ENCODE assay signal across 25 cellular contexts in the genomic region with DNA sequence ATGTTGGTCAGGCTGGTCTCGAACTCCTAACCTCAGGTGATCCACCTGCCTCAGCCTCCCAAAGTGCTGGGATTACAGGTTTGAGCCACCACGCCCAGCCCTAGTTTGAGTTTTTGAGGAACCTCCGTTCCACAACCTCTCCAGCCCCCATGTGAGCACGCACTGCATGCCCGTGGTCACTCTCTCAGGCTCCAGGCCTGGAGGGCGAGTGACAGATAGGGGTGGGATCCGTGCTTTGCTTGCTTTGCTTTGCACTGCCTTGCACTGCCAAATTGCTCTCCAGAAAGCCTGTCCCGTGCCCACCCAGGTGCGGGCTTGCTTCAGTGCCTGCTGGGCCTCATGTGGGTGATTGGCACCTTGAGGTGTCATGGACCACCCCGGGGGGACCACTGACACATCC. TPM values are rescaled to one million over a fixed set of nuclear protein-coding genes. Genes with fewer than 3 reads are reported as not detected.
DNase-seq lines count a peak whose midpoint lies in the region; ATAC-seq and TF ChIP-seq lines count a peak whose summit lies in the region.
"Had no signal": no experiment of that assay in that cellular context is flagged by ENCODE, and none has a peak within 500 bp of the region (broad histone marks: within the 10 kb centered on the region; RNA-seq: fewer than 3 reads in every experiment).

No MANE protein-coding gene starts in this region.

- peak overlapping the region; percentile 61 for H2AK9ac ChIP-seq in IMR-90 (replicated peaks; ENCODE audit: low read depth, low read length, poor library complexity)

- no peak overlapping the region for H3K56ac ChIP-seq in IMR-90 (ENCODE audit: extremely low read depth, insufficient read depth, low read length)

- H4K8ac ChIP-seq in IMR-90 (ENCODE audit: low read depth in 2 of 2, low read length in 2 of 2) = no peak overlapping the region; a peak in 1 of 4 replicates

- H2BK120ac ChIP-seq in IMR-90 (ENCODE audit: low read depth, low read length) = peak overlapping the region; percentile 83

- H3K27me3 ChIP-seq in DND-41 (ENCODE audit: insufficient read depth, low read length, poor library complexity) (no peaks in the 10 kb centered on the region), IMR-90 (ENCODE audit: control insufficient read depth, insufficient read depth, low read length) (peaks cover 11% of the 10 kb centered on the region; the same call in 1 of the 2 replicates), endodermal cell (ENCODE audit: control insufficient read depth, insufficient read depth, low read length, poor library complexity, severe bottlenecking) (no peaks in the 10 kb centered on the region), Peyer's patch (no peaks in the 10 kb centered on the region)
- H3K27me3 ChIP-seq: BE2C had no signal

- TF ChIP-seq RAD21 in IMR-90 (IDR thresholded peaks at IDR 0.05; ENCODE audit: low read length) = no peak

- peaks cover 6% of the 10 kb centered on the region for H3K4me1 Mint-ChIP-seq in endodermal cell
- peaks cover 61% of the 10 kb centered on the region for H3K4me1 Mint-ChIP-seq in osteocyte (ENCODE audit: unreplicated experiment)
- H3K4me1 Mint-ChIP-seq: CD14-positive monocyte; CD8-positive, alpha-beta memory T cell had no signal

- H3K36me3 ChIP-seq in DND-41 (ENCODE audit: insufficient read depth, low read length) = no peaks in the 10 kb centered on the region
- no peaks in the 10 kb centered on the region for H3K36me3 ChIP-seq in IMR-90 (ENCODE audit: control insufficient read depth, insufficient read depth, low read length)
- no peaks in the 10 kb centered on the region for H3K36me3 ChIP-seq in endodermal cell (ENCODE audit: control insufficient read depth, insufficient read depth, low read length)
- H3K36me3 ChIP-seq in Peyer's patch = no peaks in the 10 kb centered on the region
- H3K36me3 ChIP-seq: BE2C had no signal

- H3K79me2 ChIP-seq in DND-41 (ENCODE audit: insufficient read depth, low read length) = no peaks in the 10 kb centered on the region

- H3K18ac ChIP-seq in IMR-90 (ENCODE audit: low read depth, low read length) = peak overlapping the region; percentile 4; the same call in 1 of the 2 replicates

- no peaks in the 10 kb centered on the region for H3K9me3 ChIP-seq in DND-41 (ENCODE audit: insufficient read depth, low read length, severe bottlenecking)
- H3K9me3 ChIP-seq in IMR-90 (ENCODE audit: control insufficient read depth, insufficient read depth, low read length) = no peaks in the 10 kb centered on the region
- H3K9me3 ChIP-seq in endodermal cell (ENCODE audit: control insufficient read depth, low read length) = no peaks in the 10 kb centered on the region
- H3K9me3 ChIP-seq in Peyer's patch = no peaks in the 10 kb centered on the region
- H3K9me3 ChIP-seq: BE2C had no signal

- H3K27ac ChIP-seq in DND-41 (ENCODE audit: low read length) = no peak overlapping the region
- H3K27ac ChIP-seq in IMR-90 (ENCODE audit: insufficient read depth, low read length) = no peak overlapping the region
- no peak overlapping the region for H3K27ac ChIP-seq in endodermal cell (ENCODE audit: low read depth, low read length)
- no peak overlapping the region for H3K27ac ChIP-seq in Peyer's patch
- H3K27ac ChIP-seq: 22Rv1, HL-60, RWPE1 had no signal

- H3K9me3 Mint-ChIP-seq in endodermal cell (no peaks in the 10 kb centered on the region), osteocyte (ENCODE audit: unreplicated experiment) (no peaks in the 10 kb centered on the region)
- H3K9me3 Mint-ChIP-seq: CD8-positive, alpha-beta memory T cell had no signal

- TF ChIP-seq POLR2A in IMR-90 (IDR thresholded peaks at IDR 0.05; ENCODE audit: low read depth, low read length) = no peak
- no peak for TF ChIP-seq POLR2A in Peyer's patch (IDR thresholded peaks at IDR 0.05)

- BruUV-seq in IMR-90 (replicated peaks; lab: Mats Ljungman, UMichigan) = no TSS peak

- no peak for TF ChIP-seq CTCF in DND-41 (IDR thresholded peaks at IDR 0.05; ENCODE audit: borderline replicate concordance, extremely low read depth, low read length, poor library complexity, severe bottlenecking)
- no peak for TF ChIP-seq CTCF in IMR-90 (conservative IDR thresholded peaks at IDR 0.05; ENCODE audit: low read depth, low read length)
- TF ChIP-seq CTCF in endodermal cell (conservative IDR thresholded peaks at IDR 0.05) = no peak
- no peak for TF ChIP-seq CTCF in osteocyte (IDR thresholded peaks at IDR 0.05)
- no peak for TF ChIP-seq CTCF in Peyer's patch (IDR thresholded peaks at IDR 0.05)

- WGBS in IMR-90 (ENCODE audit: extremely low coverage in 2 of 2, insufficient read length in 1 of 2), 2 experiments = no CpG with 5 or more reads among the region's 10 CpGs
- WGBS in endodermal cell (ENCODE audit: insufficient coverage in 1 of 2, insufficient read length in 1 of 2), 2 experiments = 91 to 96% methylated on average over 7 to 10 of the region's 10 CpGs

- ATAC-seq in DND-41 (ENCODE audit: insufficient read depth, low read depth) = no peak
- no peak for ATAC-seq in IMR-90 (ENCODE audit: low read depth)

- peak overlapping the region; percentile 86; the same call in 1 of the 2 replicates for H2AK5ac ChIP-seq in IMR-90 (ENCODE audit: low read depth, low read length)

- POLR2A ChIA-PET in IMR-90 (lab: Charles Lee; ENCODE audit: unreplicated experiment) = no interaction called here

- H4K5ac ChIP-seq in IMR-90 (ENCODE audit: low read depth, low read length) = no peak overlapping the region; the same call in 1 of the 2 replicates

- H3K9me1 ChIP-seq in IMR-90 (ENCODE audit: insufficient read depth, low read length) = peaks cover 3% of the 10 kb centered on the region

- no peak overlapping the region for H3K4me3 ChIP-seq in DND-41 (ENCODE audit: low read depth in 1 of 2, low read length in 2 of 2)
- no peak overlapping the region for H3K4me3 ChIP-seq in IMR-90 (ENCODE audit: insufficient read depth, low read depth, low read length)
- H3K4me3 ChIP-seq in endodermal cell (ENCODE audit: low read length) = no peak overlapping the region
- H3K4me3 ChIP-seq in Peyer's patch = no peak overlapping the region

- H4K91ac ChIP-seq in IMR-90 (ENCODE audit: insufficient read depth, low read depth, low read length) = peak overlapping the region; percentile 61; the same call in 1 of the 2 replicates

- no peak overlapping the region for H2BK20ac ChIP-seq in IMR-90 (ENCODE audit: low read depth, low read length)

- H3K4me3 Mint-ChIP-seq in endodermal cell = no peak overlapping the region
- no peak overlapping the region for H3K4me3 Mint-ChIP-seq in osteocyte (ENCODE audit: unreplicated experiment)
- H3K4me3 Mint-ChIP-seq: CD14-positive monocyte; CD8-positive, alpha-beta memory T cell had no signal

- H3K9ac ChIP-seq in DND-41 (ENCODE audit: low read depth, low read length) = no peak overlapping the region
- no peak overlapping the region for H3K9ac ChIP-seq in IMR-90 (ENCODE audit: low read depth, low read length)
- H3K9ac ChIP-seq in endodermal cell (ENCODE audit: extremely low read depth, low read length, poor library complexity, severe bottlenecking) = no peak overlapping the region

- H3K4me1 ChIP-seq in DND-41 (ENCODE audit: insufficient read depth, low read length) (no peaks in the 10 kb centered on the region), IMR-90 (ENCODE audit: control insufficient read depth, insufficient read depth, low read length) (peaks cover 7% of the 10 kb centered on the region), endodermal cell (ENCODE audit: control insufficient read depth, insufficient read depth, low read length) (no peaks in the 10 kb centered on the region), Peyer's patch (no peaks in the 10 kb centered on the region)
- H3K4me1 ChIP-seq: BE2C had no signal

- DNase-seq in DND-41 (no peak), IMR-90 (no peak), endodermal cell (peak; percentile 43), osteocyte (ENCODE audit: extremely low spot score, unreplicated experiment) (no peak), midbrain (lab: John Stamatoyannopoulos, UW) (no peak), Peyer's patch (no peak), hepatic stellate cell (ENCODE audit: low spot score) (no peak)
- DNase-seq in central memory CD4-positive, alpha-beta T cell = no peak
- DNase-seq: BE2C; CD8-positive, alpha-beta memory T cell; DMS 273 treated with DMSO at 0.1 percent for 48 hours; DMS79; GF-D8; NCI-H1092; NCI-H1417 treated with DMSO at 0.1 percent for 48 hours; NCI-H1694 treated with DMSO at 0.1 percent for 48 hours; NCI-H2081; NCI-H2227 treated with DMSO at 0.1 percent for 48 hours; NCI-H526 treated with DMSO at 0.1 percent for 48 hours; SHP77 had no signal

- no peak overlapping the region; the same call in 2 of the 3 replicates for H2BK15ac ChIP-seq in IMR-90 (ENCODE audit: low read depth, low read length)

- no peak overlapping the region for H3K23ac ChIP-seq in IMR-90 (ENCODE audit: low read depth, low read length)

- no peaks in the 10 kb centered on the region for H4K20me1 ChIP-seq in DND-41 (ENCODE audit: insufficient read depth, low read length)
- H4K20me1 ChIP-seq in IMR-90 (ENCODE audit: insufficient read depth, low read length) = no peaks in the 10 kb centered on the region

- CTCF ChIA-PET in IMR-90 (lab: Yijun Ruan, JAX) = no interaction called here

- H3K27me3 Mint-ChIP-seq in endodermal cell (ENCODE audit: insufficient read depth) = peaks cover 2% of the 10 kb centered on the region
- H3K27me3 Mint-ChIP-seq in osteocyte (ENCODE audit: unreplicated experiment) = no peaks in the 10 kb centered on the region

- H2BK5ac ChIP-seq in IMR-90 (ENCODE audit: low read depth, low read length, poor library complexity, severe bottlenecking) = no peak overlapping the region

- H3K14ac ChIP-seq in IMR-90 (replicated peaks; ENCODE audit: low read depth, low read length) = no peak overlapping the region

- H3K36me3 Mint-ChIP-seq in endodermal cell (ENCODE audit: low read depth) (no peaks in the 10 kb centered on the region), osteocyte (ENCODE audit: unreplicated experiment) (no peaks in the 10 kb centered on the region)
- H3K36me3 Mint-ChIP-seq: CD14-positive monocyte; CD8-positive, alpha-beta memory T cell had no signal

- no peaks in the 10 kb centered on the region for H3K79me1 ChIP-seq in IMR-90 (ENCODE audit: low read depth in 1 of 2, low read length in 2 of 2)

- H3K4ac ChIP-seq in IMR-90 (ENCODE audit: low read depth, low read length) = no peak overlapping the region; the same call in 1 of the 2 replicates

- H2AFZ ChIP-seq in DND-41 (ENCODE audit: low read depth, low read length) (peak overlapping the region; percentile 16; the same call in 1 of the 2 replicates), IMR-90 (replicated peaks; ENCODE audit: low read length, poor library complexity) (no peak overlapping the region)

- intact Hi-C loops in IMR-90 (cut with micrococcal nuclease) = no loop called here

- H3K27ac Mint-ChIP-seq in endodermal cell (no peak overlapping the region), osteocyte (ENCODE audit: unreplicated experiment) (peak overlapping the region; percentile 83)
- H3K27ac Mint-ChIP-seq: CD14-positive monocyte; CD8-positive, alpha-beta memory T cell had no signal

- in situ Hi-C loops in IMR-90 (cut with MboI; ENCODE audit: low sequenced_read_pairs) = no loop called here

- dilution Hi-C loops in IMR-90 (cut with HindIII; ENCODE audit: low sequenced_read_pairs, unreplicated experiment) = no loop called here

- H3K4me2 ChIP-seq in DND-41 (ENCODE audit: insufficient read depth, low read length) = no peak overlapping the region
- H3K4me2 ChIP-seq in IMR-90 (ENCODE audit: low read depth, low read length) = no peak overlapping the region

RNA-seq across cellular contexts. Expression of a gene that starts 29.9 kb away (rescaled TPM):
- total RNA-seq in IMR-90 (2012; rRNA removed) = not detected in 2 replicates
- polyA plus RNA-seq in IMR-90 (2012; rRNA removed) = not detected in 2 replicates
- not detected in 2 replicates for polyA plus RNA-seq in IMR-90 (2012; cell fraction: cytosol; rRNA removed)
- polyA plus RNA-seq in IMR-90 (2012; cell fraction: nucleus; rRNA removed; ENCODE audit: low replicate concordance) = not detected in 2 replicates
- total RNA-seq in endodermal cell = 1 to 10 TPM in 1 of 2 donors, under 1 TPM in 1; 0.27 to 3.5 TPM
- polyA plus RNA-seq in endodermal cell (2013, experiment 1 of 2) = 0.46 TPM
- polyA plus RNA-seq in endodermal cell (2013, experiment 2 of 2) = 0.08 TPM
- total RNA-seq in osteocyte = 0.26 and 0.40 TPM in 2 replicates
- total RNA-seq in Peyer's patch = not detected
- total RNA-seq: CD8-positive, alpha-beta memory T cell; NCI-H460 had no signal
- polyA plus RNA-seq: CD14-positive monocyte; CD8-positive, alpha-beta memory T cell had no signal

RNA-seq across cellular contexts. Expression of a gene that starts 41.4 kb away (rescaled TPM):
- not detected in 2 replicates for total RNA-seq in IMR-90 (2012; rRNA removed)
- polyA plus RNA-seq in IMR-90 (2012; rRNA removed) = not detected in 2 replicates
- not detected in 2 replicates for polyA plus RNA-seq in IMR-90 (2012; cell fraction: cytosol; rRNA removed)
- not detected in 2 replicates for polyA plus RNA-seq in IMR-90 (2012; cell fraction: nucleus; rRNA removed; ENCODE audit: low replicate concordance)
- under 1 TPM; 0.37 to 0.40 TPM for total RNA-seq in endodermal cell
- polyA plus RNA-seq in endodermal cell (2013, experiment 1 of 2) = 4.0 TPM
- polyA plus RNA-seq in endodermal cell (2013, experiment 2 of 2) = 1.9 TPM
- 0.13 TPM in 1 of 2 replicates, not detected in the other for total RNA-seq in osteocyte
- 1 to 10 TPM in 2 of 4 donors, not detected in 2; 3.2 to 4.9 TPM for total RNA-seq in Peyer's patch
- total RNA-seq: CD8-positive, alpha-beta memory T cell had no signal
- polyA plus RNA-seq: CD14-positive monocyte; CD8-positive, alpha-beta memory T cell had no signal
